ENCODE assay signal across 1 cellular context in the genomic region with DNA sequence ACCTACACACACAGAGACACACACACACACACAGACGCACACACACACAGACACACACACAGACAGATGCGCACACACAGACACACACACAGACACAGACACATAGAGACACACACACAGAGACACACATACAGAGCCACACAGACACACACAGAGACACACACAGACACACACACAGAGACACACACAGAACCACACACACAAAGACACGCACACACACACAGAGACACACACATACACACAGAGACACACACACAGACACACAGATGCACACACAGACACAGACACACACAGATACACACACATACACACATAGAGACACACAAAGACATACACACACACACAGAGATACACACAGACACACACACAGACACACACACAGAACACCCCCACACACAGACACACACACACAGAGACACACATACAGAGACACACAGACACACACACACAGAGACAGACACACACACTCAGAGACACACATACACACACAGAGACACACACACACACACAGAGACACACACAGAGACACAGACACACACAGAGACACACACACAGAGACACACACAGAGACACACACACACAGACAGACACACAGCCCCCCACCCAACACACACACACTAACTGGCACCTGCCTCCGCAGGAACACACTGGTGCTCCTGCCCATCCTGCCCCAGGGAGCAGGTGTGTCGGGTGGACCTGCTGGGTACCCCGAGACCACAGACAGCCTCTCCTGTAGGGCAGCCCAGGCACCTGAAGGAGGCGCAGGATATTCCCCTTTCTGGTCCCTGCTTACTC.
TF ChIP-seq lines count a peak whose summit lies in the region.

No MANE protein-coding gene starts in this region.

TF ChIP-seq in K562, 482 proteins besides CTCF, POLR2A, EP300 and RAD21:
- peak; percentile 27; the same call in 1 of the 2 replicates for TF ChIP-seq LARP7 (IDR thresholded peaks at IDR 0.05)
- TF ChIP-seq KDM5B (IDR thresholded peaks at IDR 0.05; ENCODE audit: insufficient replicate concordance, low read depth, low read length), result no peak
- TF ChIP-seq HDAC1 (IDR thresholded peaks at IDR 0.05), result peak in 1 of 2 experiments; percentile 22; a peak in 1 of 4 replicates
- TF ChIP-seq, protein P1, sequence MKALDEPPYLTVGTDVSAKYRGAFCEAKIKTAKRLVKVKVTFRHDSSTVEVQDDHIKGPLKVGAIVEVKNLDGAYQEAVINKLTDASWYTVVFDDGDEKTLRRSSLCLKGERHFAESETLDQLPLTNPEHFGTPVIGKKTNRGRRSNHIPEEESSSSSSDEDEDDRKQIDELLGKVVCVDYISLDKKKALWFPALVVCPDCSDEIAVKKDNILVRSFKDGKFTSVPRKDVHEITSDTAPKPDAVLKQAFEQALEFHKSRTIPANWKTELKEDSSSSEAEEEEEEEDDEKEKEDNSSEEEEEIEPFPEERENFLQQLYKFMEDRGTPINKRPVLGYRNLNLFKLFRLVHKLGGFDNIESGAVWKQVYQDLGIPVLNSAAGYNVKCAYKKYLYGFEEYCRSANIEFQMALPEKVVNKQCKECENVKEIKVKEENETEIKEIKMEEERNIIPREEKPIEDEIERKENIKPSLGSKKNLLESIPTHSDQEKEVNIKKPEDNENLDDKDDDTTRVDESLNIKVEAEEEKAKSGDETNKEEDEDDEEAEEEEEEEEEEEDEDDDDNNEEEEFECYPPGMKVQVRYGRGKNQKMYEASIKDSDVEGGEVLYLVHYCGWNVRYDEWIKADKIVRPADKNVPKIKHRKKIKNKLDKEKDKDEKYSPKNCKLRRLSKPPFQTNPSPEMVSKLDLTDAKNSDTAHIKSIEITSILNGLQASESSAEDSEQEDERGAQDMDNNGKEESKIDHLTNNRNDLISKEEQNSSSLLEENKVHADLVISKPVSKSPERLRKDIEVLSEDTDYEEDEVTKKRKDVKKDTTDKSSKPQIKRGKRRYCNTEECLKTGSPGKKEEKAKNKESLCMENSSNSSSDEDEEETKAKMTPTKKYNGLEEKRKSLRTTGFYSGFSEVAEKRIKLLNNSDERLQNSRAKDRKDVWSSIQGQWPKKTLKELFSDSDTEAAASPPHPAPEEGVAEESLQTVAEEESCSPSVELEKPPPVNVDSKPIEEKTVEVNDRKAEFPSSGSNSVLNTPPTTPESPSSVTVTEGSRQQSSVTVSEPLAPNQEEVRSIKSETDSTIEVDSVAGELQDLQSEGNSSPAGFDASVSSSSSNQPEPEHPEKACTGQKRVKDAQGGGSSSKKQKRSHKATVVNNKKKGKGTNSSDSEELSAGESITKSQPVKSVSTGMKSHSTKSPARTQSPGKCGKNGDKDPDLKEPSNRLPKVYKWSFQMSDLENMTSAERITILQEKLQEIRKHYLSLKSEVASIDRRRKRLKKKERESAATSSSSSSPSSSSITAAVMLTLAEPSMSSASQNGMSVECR (CRISPR knock-in tag; IDR thresholded peaks at IDR 0.05), result no peak
- TF ChIP-seq ZNF316 (IDR thresholded peaks at IDR 0.05), result no peak
- 0 out of 4 replicates have a peak, but pooled peaks of 1 of the 2 experiments have one; percentile 34 for TF ChIP-seq TRIM24 (IDR thresholded peaks at IDR 0.05)
- TF ChIP-seq, protein P2, sequence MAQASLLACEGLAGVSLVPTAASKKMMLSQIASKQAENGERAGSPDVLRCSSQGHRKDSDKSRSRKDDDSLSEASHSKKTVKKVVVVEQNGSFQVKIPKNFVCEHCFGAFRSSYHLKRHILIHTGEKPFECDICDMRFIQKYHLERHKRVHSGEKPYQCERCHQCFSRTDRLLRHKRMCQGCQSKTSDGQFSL (CRISPR knock-in tag; IDR thresholded peaks at IDR 0.05), result peak; percentile 24; the same call in 1 of the 2 replicates
- TF ChIP-seq, protein P2 (tag; IDR thresholded peaks at IDR 0.05), result no peak
- TF ChIP-seq MAZ (CRISPR knock-in tag; conservative IDR thresholded peaks at IDR 0.05 in 1 of 2, IDR thresholded peaks at IDR 0.05 in 1 of 2), result no peak
- TF ChIP-seq, protein P3, sequence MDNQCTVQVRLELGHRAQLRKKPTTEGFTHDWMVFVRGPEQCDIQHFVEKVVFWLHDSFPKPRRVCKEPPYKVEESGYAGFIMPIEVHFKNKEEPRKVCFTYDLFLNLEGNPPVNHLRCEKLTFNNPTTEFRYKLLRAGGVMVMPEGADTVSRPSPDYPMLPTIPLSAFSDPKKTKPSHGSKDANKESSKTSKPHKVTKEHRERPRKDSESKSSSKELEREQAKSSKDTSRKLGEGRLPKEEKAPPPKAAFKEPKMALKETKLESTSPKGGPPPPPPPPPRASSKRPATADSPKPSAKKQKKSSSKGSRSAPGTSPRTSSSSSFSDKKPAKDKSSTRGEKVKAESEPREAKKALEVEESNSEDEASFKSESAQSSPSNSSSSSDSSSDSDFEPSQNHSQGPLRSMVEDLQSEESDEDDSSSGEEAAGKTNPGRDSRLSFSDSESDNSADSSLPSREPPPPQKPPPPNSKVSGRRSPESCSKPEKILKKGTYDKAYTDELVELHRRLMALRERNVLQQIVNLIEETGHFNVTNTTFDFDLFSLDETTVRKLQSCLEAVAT (IDR thresholded peaks at IDR 0.05), result 0 out of 4 replicates have a peak, but pooled peaks of 1 of the 2 experiments have one; percentile 36
- no peak for TF ChIP-seq ZNF445 (CRISPR knock-in tag; IDR thresholded peaks at IDR 0.05; ENCODE audit: low read depth)
- TF ChIP-seq TSC22D4 (tag; IDR thresholded peaks at IDR 0.05), result 0 out of 2 replicates have a peak, but pooled peaks have one; percentile 14
- no peak for TF ChIP-seq KDM1A (IDR thresholded peaks at IDR 0.05)
- peak; percentile 58 for TF ChIP-seq OTX1 (CRISPR knock-in tag; IDR thresholded peaks at IDR 0.05)
- TF ChIP-seq EGR1 (conservative IDR thresholded peaks at IDR 0.05), result 0 out of 2 replicates have a peak, but pooled peaks have one; percentile 3
